Comparison of ENCODE assay signal across 26 cellular contexts in the genomic region with DNA sequence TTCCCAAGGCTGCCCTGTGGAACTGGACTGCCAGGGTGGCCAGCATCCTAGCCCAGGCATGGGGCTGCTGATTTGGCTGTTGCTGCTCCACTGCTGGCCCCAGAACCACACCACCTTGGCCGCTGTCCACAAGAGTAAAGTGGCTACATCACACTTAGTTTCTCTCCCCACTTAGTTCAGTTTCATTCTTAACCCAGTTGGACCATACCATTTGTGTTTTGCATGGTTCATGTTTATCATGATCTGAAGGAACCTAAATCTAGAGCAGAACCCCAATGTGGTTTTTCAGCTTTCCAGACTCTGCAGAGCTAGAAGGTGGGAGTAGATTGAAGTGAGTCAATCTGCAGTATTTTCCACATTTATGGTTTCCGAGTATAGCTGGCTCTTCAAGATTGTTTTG.
"Had no signal": no experiment of that assay in that cellular context is flagged by ENCODE, and none has a peak within 500 bp of the region (broad histone marks: within the 10 kb centered on the region; RNA-seq: fewer than 3 reads in every experiment).

No MANE protein-coding gene starts in this region.

- H2AFZ ChIP-seq: neural progenitor cell, parathyroid adenoma had no signal

- ATAC-seq: naive thymus-derived CD4-positive, alpha-beta T cell; natural killer cell; psoas muscle; right cardiac atrium; right lobe of liver; stimulated activated effector memory CD8-positive, alpha-beta T cell treated with anti-CD3 and anti-CD28 coated beads, Interleukin-12 subunit alpha, Interleukin-12 subunit beta, amount 100 ng/mL, for 72 hours; stimulated activated naive B cell treated with anti-CD40 and anti-IgM and Interleukin-4, amounts not matched to agents 10 μg/mL and 1 μg/mL and 100 μg/mL, for 72 hours had no signal

- H3K4me3 ChIP-seq: neural progenitor cell, ovary, psoas muscle, right lobe of liver, sigmoid colon, stomach, thoracic aorta, thyroid gland, tibial nerve, upper lobe of left lung, uterus had no signal

- H3K27me3 ChIP-seq: neural progenitor cell, ovary, right lobe of liver, sigmoid colon, thyroid gland, tibial nerve, upper lobe of left lung, uterus had no signal

- DNase-seq: naive thymus-derived CD4-positive, alpha-beta T cell; natural killer cell; occipital lobe; ovary; psoas muscle; right cardiac atrium; right lobe of liver; sigmoid colon; small intestine; stimulated activated CD4-positive, alpha-beta T cell treated with anti-CD3 and anti-CD28 coated beads, Interleukin-15, amount 100 ng/mL, for 24 hours; stimulated activated CD4-positive, alpha-beta T cell treated with anti-CD3 and anti-CD28 coated beads, Interleukin-2, amount 100 ng/mL, for 24 hours; stimulated activated CD4-positive, alpha-beta T cell treated with anti-CD3 and anti-CD28 coated beads, Interleukin-2, amount 100 ng/mL, for 48 hours; stimulated activated CD4-positive, alpha-beta T cell treated with anti-CD3 and anti-CD28 coated beads, Interleukin-4, amount 100 ng/mL, for 24 hours; stimulated activated naive B cell treated with anti-CD40 and anti-IgM and Interleukin-4, amounts not matched to agents 10 μg/mL and 1 μg/mL and 100 μg/mL, for 72 hours; stimulated activated naive CD4-positive, alpha-beta T cell treated with Interleukin-2 at 50 U/mL for 16 hours; stomach; thyroid gland; upper lobe of left lung; uterus had no signal

- H3K27ac Mint-ChIP-seq: naive thymus-derived CD4-positive, alpha-beta T cell; natural killer cell; nephron; neural progenitor cell; progenitor cell of endocrine pancreas; stimulated activated effector memory CD8-positive, alpha-beta T cell treated with anti-CD3 and anti-CD28 coated beads, Interleukin-12 subunit alpha, Interleukin-12 subunit beta, amount 100 ng/mL, for 72 hours; stimulated activated naive B cell treated with anti-CD40 and anti-IgM and Interleukin-4, amounts not matched to agents 10 μg/mL and 1 μg/mL and 100 μg/mL, for 72 hours had no signal

- H3K9me3 Mint-ChIP-seq: natural killer cell; stimulated activated effector memory CD8-positive, alpha-beta T cell treated with anti-CD3 and anti-CD28 coated beads, Interleukin-12 subunit alpha, Interleukin-12 subunit beta, amount 100 ng/mL, for 72 hours; stimulated activated naive B cell treated with anti-CD40 and anti-IgM and Interleukin-4, amounts not matched to agents 10 μg/mL and 1 μg/mL and 100 μg/mL, for 72 hours had no signal

- H3K9ac ChIP-seq: neural progenitor cell, parathyroid adenoma had no signal

- H3K4me1 Mint-ChIP-seq: naive thymus-derived CD4-positive, alpha-beta T cell; natural killer cell; nephron; neural progenitor cell; stimulated activated effector memory CD8-positive, alpha-beta T cell treated with anti-CD3 and anti-CD28 coated beads, Interleukin-12 subunit alpha, Interleukin-12 subunit beta, amount 100 ng/mL, for 72 hours; stimulated activated naive B cell treated with anti-CD40 and anti-IgM and Interleukin-4, amounts not matched to agents 10 μg/mL and 1 μg/mL and 100 μg/mL, for 72 hours had no signal

- H3K36me3 Mint-ChIP-seq: natural killer cell; stimulated activated effector memory CD8-positive, alpha-beta T cell treated with anti-CD3 and anti-CD28 coated beads, Interleukin-12 subunit alpha, Interleukin-12 subunit beta, amount 100 ng/mL, for 72 hours; stimulated activated naive B cell treated with anti-CD40 and anti-IgM and Interleukin-4, amounts not matched to agents 10 μg/mL and 1 μg/mL and 100 μg/mL, for 72 hours had no signal

- H3K9me3 ChIP-seq: ovary, psoas muscle, right lobe of liver, sigmoid colon, stomach, thoracic aorta, thyroid gland, tibial nerve, upper lobe of left lung, uterus had no signal

- H3K4me3 Mint-ChIP-seq: naive thymus-derived CD4-positive, alpha-beta T cell; natural killer cell; nephron; neural progenitor cell; stimulated activated effector memory CD8-positive, alpha-beta T cell treated with anti-CD3 and anti-CD28 coated beads, Interleukin-12 subunit alpha, Interleukin-12 subunit beta, amount 100 ng/mL, for 72 hours; stimulated activated naive B cell treated with anti-CD40 and anti-IgM and Interleukin-4, amounts not matched to agents 10 μg/mL and 1 μg/mL and 100 μg/mL, for 72 hours had no signal

- H3K27ac ChIP-seq: neural progenitor cell, ovary, parathyroid adenoma, psoas muscle, right lobe of liver, sigmoid colon, stomach, thoracic aorta, thyroid gland, tibial nerve, upper lobe of left lung, uterus had no signal

- H3K27me3 Mint-ChIP-seq: progenitor cell of endocrine pancreas had no signal

- H3K4me2 ChIP-seq: neural progenitor cell had no signal

- H3K36me3 ChIP-seq: neural progenitor cell, ovary, right lobe of liver, sigmoid colon, stomach, thoracic aorta, thyroid gland, tibial nerve, upper lobe of left lung, uterus had no signal

- H3K4me1 ChIP-seq: parathyroid adenoma, psoas muscle, right lobe of liver, sigmoid colon, stomach, thyroid gland, tibial nerve, upper lobe of left lung, uterus had no signal

- H3K79me2 ChIP-seq: parathyroid adenoma had no signal
